ENCODE assay signal across 1 cellular context in genomic region chr14:34139160-34140121, GRCh38.
TF ChIP-seq lines count a peak whose summit lies in the region.
"Not testable (repeated sequence)": the region's sequence is repeated elsewhere in the genome, so short reads cannot be mapped to it uniquely, and the experiment has no call there.

No MANE protein-coding gene starts in this region.

TF ChIP-seq in HepG2, 621 proteins besides CTCF, POLR2A, EP300 and RAD21 (continued from another document and continues in another):
- peak; percentile 31; the same call in 1 of the 2 replicates for TF ChIP-seq TEAD2 (CRISPR knock-in tag; IDR thresholded peaks at IDR 0.05)
- peak; percentile 11; the same call in 1 of the 2 replicates for TF ChIP-seq KDM1A (CRISPR knock-in tag; IDR thresholded peaks at IDR 0.05)
- 0 out of 2 replicates have a peak, but pooled peaks have one; percentile 50 for TF ChIP-seq ZNF580 (CRISPR knock-in tag; IDR thresholded peaks at IDR 0.05; ENCODE audit: borderline replicate concordance, low read depth)
- not testable (repeated sequence) for TF ChIP-seq FOXP1 (IDR thresholded peaks at IDR 0.05); CBX2 (IDR thresholded peaks at IDR 0.05; ENCODE audit: low read depth, low read length)
- TF ChIP-seq FOXP1 (CRISPR knock-in tag; IDR thresholded peaks at IDR 0.05) = peak; percentile 58
- TF ChIP-seq MAFF (IDR thresholded peaks at IDR 0.05; ENCODE audit: low read depth, low read length) = 0 out of 2 replicates have a peak, but pooled peaks have one; percentile 34
- TF ChIP-seq SP140L (CRISPR knock-in tag; IDR thresholded peaks at IDR 0.05; ENCODE audit: borderline replicate concordance) = 0 out of 2 replicates have a peak, but pooled peaks have one; percentile 41
- peak; percentile 57; the same call in 1 of the 2 replicates for TF ChIP-seq TSC22D2 (CRISPR knock-in tag; IDR thresholded peaks at IDR 0.05; ENCODE audit: borderline replicate concordance)
- TF ChIP-seq SP4 (CRISPR knock-in tag; IDR thresholded peaks at IDR 0.05) = peak; percentile 69
- TF ChIP-seq EHMT2 (IDR thresholded peaks at IDR 0.05; ENCODE audit: borderline replicate concordance, low read depth, low read length) = 0 out of 2 replicates have a peak, but pooled peaks have one; percentile 55
- TF ChIP-seq GABPB1 (CRISPR knock-in tag; IDR thresholded peaks at IDR 0.05) = peak; percentile 47; the same call in 1 of the 2 replicates
- peak; percentile 85; the same call in 1 of the 2 replicates for TF ChIP-seq ZNF614 (CRISPR knock-in tag; IDR thresholded peaks at IDR 0.05; ENCODE audit: borderline replicate concordance)
- TF ChIP-seq, protein P1, sequence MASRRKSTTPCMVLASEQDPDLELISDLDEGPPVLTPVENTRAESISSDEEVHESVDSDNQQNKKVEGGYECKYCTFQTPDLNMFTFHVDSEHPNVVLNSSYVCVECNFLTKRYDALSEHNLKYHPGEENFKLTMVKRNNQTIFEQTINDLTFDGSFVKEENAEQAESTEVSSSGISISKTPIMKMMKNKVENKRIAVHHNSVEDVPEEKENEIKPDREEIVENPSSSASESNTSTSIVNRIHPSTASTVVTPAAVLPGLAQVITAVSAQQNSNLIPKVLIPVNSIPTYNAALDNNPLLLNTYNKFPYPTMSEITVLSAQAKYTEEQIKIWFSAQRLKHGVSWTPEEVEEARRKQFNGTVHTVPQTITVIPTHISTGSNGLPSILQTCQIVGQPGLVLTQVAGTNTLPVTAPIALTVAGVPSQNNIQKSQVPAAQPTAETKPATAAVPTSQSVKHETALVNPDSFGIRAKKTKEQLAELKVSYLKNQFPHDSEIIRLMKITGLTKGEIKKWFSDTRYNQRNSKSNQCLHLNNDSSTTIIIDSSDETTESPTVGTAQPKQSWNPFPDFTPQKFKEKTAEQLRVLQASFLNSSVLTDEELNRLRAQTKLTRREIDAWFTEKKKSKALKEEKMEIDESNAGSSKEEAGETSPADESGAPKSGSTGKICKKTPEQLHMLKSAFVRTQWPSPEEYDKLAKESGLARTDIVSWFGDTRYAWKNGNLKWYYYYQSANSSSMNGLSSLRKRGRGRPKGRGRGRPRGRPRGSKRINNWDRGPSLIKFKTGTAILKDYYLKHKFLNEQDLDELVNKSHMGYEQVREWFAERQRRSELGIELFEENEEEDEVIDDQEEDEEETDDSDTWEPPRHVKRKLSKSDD (CRISPR knock-in tag; IDR thresholded peaks at IDR 0.05; ENCODE audit: low read depth) = peak; percentile 86; the same call in 1 of the 2 replicates
- TF ChIP-seq ZNF737 (CRISPR knock-in tag; IDR thresholded peaks at IDR 0.05; ENCODE audit: borderline replicate concordance) = 0 out of 2 replicates have a peak, but pooled peaks have one; percentile 69
- TF ChIP-seq KDM2A (CRISPR knock-in tag; IDR thresholded peaks at IDR 0.05; ENCODE audit: borderline replicate concordance, low read depth) = peak; percentile 55; the same call in 1 of the 2 replicates
- peak; percentile 61; the same call in 1 of the 2 replicates for TF ChIP-seq ARNT2 (CRISPR knock-in tag; IDR thresholded peaks at IDR 0.05; ENCODE audit: low read depth)
- peak; percentile 55 for TF ChIP-seq ISL2 (CRISPR knock-in tag; IDR thresholded peaks at IDR 0.05)
- TF ChIP-seq KAT8 (CRISPR knock-in tag; IDR thresholded peaks at IDR 0.05) = peak; percentile 77
- TF ChIP-seq, protein P2, sequence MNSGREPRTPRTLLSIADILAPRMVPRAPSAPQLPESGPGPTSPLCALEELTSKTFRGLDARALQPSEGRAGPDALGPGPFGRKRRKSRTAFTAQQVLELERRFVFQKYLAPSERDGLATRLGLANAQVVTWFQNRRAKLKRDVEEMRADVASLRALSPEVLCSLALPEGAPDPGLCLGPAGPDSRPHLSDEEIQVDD (CRISPR knock-in tag; IDR thresholded peaks at IDR 0.05; ENCODE audit: borderline replicate concordance) = 0 out of 2 replicates have a peak, but pooled peaks have one; percentile 32
- peak; percentile 96 for TF ChIP-seq MIER3 (CRISPR knock-in tag; IDR thresholded peaks at IDR 0.05; ENCODE audit: borderline replicate concordance)
- peak; percentile 66; the same call in 1 of the 2 replicates for TF ChIP-seq ZNF414 (CRISPR knock-in tag; IDR thresholded peaks at IDR 0.05)
- TF ChIP-seq CBFB (CRISPR knock-in tag; IDR thresholded peaks at IDR 0.05) = 0 out of 2 replicates have a peak, but pooled peaks have one; percentile 13
- TF ChIP-seq CBX2 (CRISPR knock-in tag; IDR thresholded peaks at IDR 0.05; ENCODE audit: low read depth) = peak; percentile 78
- TF ChIP-seq, protein P3, sequence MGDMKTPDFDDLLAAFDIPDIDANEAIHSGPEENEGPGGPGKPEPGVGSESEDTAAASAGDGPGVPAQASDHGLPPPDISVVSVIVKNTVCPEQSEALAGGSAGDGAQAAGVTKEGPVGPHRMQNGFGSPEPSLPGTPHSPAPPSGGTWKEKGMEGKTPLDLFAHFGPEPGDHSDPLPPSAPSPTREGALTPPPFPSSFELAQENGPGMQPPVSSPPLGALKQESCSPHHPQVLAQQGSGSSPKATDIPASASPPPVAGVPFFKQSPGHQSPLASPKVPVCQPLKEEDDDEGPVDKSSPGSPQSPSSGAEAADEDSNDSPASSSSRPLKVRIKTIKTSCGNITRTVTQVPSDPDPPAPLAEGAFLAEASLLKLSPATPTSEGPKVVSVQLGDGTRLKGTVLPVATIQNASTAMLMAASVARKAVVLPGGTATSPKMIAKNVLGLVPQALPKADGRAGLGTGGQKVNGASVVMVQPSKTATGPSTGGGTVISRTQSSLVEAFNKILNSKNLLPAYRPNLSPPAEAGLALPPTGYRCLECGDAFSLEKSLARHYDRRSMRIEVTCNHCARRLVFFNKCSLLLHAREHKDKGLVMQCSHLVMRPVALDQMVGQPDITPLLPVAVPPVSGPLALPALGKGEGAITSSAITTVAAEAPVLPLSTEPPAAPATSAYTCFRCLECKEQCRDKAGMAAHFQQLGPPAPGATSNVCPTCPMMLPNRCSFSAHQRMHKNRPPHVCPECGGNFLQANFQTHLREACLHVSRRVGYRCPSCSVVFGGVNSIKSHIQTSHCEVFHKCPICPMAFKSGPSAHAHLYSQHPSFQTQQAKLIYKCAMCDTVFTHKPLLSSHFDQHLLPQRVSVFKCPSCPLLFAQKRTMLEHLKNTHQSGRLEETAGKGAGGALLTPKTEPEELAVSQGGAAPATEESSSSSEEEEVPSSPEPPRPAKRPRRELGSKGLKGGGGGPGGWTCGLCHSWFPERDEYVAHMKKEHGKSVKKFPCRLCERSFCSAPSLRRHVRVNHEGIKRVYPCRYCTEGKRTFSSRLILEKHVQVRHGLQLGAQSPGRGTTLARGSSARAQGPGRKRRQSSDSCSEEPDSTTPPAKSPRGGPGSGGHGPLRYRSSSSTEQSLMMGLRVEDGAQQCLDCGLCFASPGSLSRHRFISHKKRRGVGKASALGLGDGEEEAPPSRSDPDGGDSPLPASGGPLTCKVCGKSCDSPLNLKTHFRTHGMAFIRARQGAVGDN (CRISPR knock-in tag; IDR thresholded peaks at IDR 0.05) = peak; percentile 63
- peak; percentile 86; the same call in 1 of the 2 replicates for TF ChIP-seq ZNF350 (CRISPR knock-in tag; IDR thresholded peaks at IDR 0.05; ENCODE audit: borderline replicate concordance, low read depth)
- TF ChIP-seq HDAC1 (CRISPR knock-in tag; IDR thresholded peaks at IDR 0.05) = 0 out of 2 replicates have a peak, but pooled peaks have one; percentile 55
- peak; percentile 95 for TF ChIP-seq FOXA3 (CRISPR knock-in tag; IDR thresholded peaks at IDR 0.05)
- TF ChIP-seq ZNF335 (CRISPR knock-in tag; IDR thresholded peaks at IDR 0.05) = peak; percentile 66; the same call in 1 of the 2 replicates
- peak; percentile 78 for TF ChIP-seq ZNF644 (CRISPR knock-in tag; IDR thresholded peaks at IDR 0.05; ENCODE audit: low read depth)
- TF ChIP-seq GATAD1 (CRISPR knock-in tag; IDR thresholded peaks at IDR 0.05) = peak; percentile 46; the same call in 1 of the 2 replicates
- TF ChIP-seq STAG1 (CRISPR knock-in tag; IDR thresholded peaks at IDR 0.05) = peak; percentile 14
- peak; percentile 60; the same call in 1 of the 2 replicates for TF ChIP-seq ZNF574 (CRISPR knock-in tag; IDR thresholded peaks at IDR 0.05)
- TF ChIP-seq HHEX (CRISPR knock-in tag; IDR thresholded peaks at IDR 0.05) = peak; percentile 70
- TF ChIP-seq ZNF407 (CRISPR knock-in tag; IDR thresholded peaks at IDR 0.05; ENCODE audit: not compliant biosample characterization) = peak; percentile 30
- TF ChIP-seq ZNF543 (CRISPR knock-in tag; IDR thresholded peaks at IDR 0.05) = peak; percentile 43; the same call in 1 of the 2 replicates
- 0 out of 2 replicates have a peak, but pooled peaks have one; percentile 34 for TF ChIP-seq ZNF878 (CRISPR knock-in tag; IDR thresholded peaks at IDR 0.05)
- TF ChIP-seq ERF (CRISPR knock-in tag; IDR thresholded peaks at IDR 0.05) = peak; percentile 75
- TF ChIP-seq ZNF563 (CRISPR knock-in tag; IDR thresholded peaks at IDR 0.05) = peak; percentile 53; the same call in 1 of the 2 replicates
